Comparison of ENCODE assay signal across 9 cellular contexts in genomic region chr3:125163739-125164601, GRCh38. TPM values are rescaled to one million over a fixed set of nuclear protein-coding genes. Genes with fewer than 3 reads are reported as not detected.
DNase-seq lines count a peak whose midpoint lies in the region; ATAC-seq and TF ChIP-seq lines count a peak whose summit lies in the region.
"Had no signal": no experiment of that assay in that cellular context is flagged by ENCODE, and none has a peak within 500 bp of the region (broad histone marks: within the 10 kb centered on the region; RNA-seq: fewer than 3 reads in every experiment).

No MANE protein-coding gene starts in this region.

- peaks cover 33% of the 10 kb centered on the region for H3K27me3 Mint-ChIP-seq in activated CD8-positive, alpha-beta memory T cell treated with anti-CD3 and anti-CD28 coated beads, Interleukin-2, amount 10 ng/mL, durations not matched to agents 7 days and 5 days

- no peak overlapping the region for H2BK120ac ChIP-seq in neuronal stem cell (ENCODE audit: low read depth, low read length)

- H2AK5ac ChIP-seq in neuronal stem cell (ENCODE audit: low read depth, low read length), result peak overlapping the region; percentile 47

- H4K8ac ChIP-seq in neuronal stem cell (ENCODE audit: low read depth, low read length), result no peak overlapping the region

- intact Hi-C loops in colonic mucosa (cut with DNase I), result loop anchor here (10.0 kb wide), 2 partner anchors 169 to 239 kb away; no protein-coding TSS in a partner anchor

- peak overlapping the region; percentile 54 for H3K18ac ChIP-seq in neuronal stem cell (ENCODE audit: low read length)

- H3K9me3 Mint-ChIP-seq in activated CD8-positive, alpha-beta memory T cell treated with anti-CD3 and anti-CD28 coated beads, Interleukin-2, amount 10 ng/mL, durations not matched to agents 7 days and 5 days (ENCODE audit: low read depth), result no peaks in the 10 kb centered on the region

- H3K9ac ChIP-seq in colonic mucosa (ENCODE audit: low read depth in 2 of 2, low read length in 2 of 2), result peak overlapping the region in 1 of 2 donors; percentile 46
- peak overlapping the region; percentile 24 for H3K9ac ChIP-seq in neuronal stem cell (ENCODE audit: low read depth, low read length, poor library complexity)

- H3K4me2 ChIP-seq in neuronal stem cell (ENCODE audit: insufficient read depth, low read length, poor library complexity, severe bottlenecking), result no peak overlapping the region

- H2BK5ac ChIP-seq in neuronal stem cell (ENCODE audit: low read length), result no peak overlapping the region

- peak; percentile 78 for DNase-seq in HuH-7 (ENCODE audit: low spot score)
- DNase-seq in colonic mucosa, result peak; percentile 73
- DNase-seq in neuronal stem cell (ENCODE audit: low spot score), result no peak
- no peak for DNase-seq in OCI-M2 (lab: John Stamatoyannopoulos, UW; ENCODE audit: unreplicated experiment)
- no peak for DNase-seq in activated CD8-positive, alpha-beta memory T cell treated with anti-CD3 and anti-CD28 coated beads for 24 hours
- DNase-seq in activated CD8-positive, alpha-beta memory T cell treated with anti-CD3 and anti-CD28 coated beads, Interleukin-2, amount 10 ng/mL, durations not matched to agents 7 days and 5 days, result no peak
- DNase-seq in NCI-H446 (lab: John Stamatoyannopoulos, UW), result no peak
- DNase-seq: activated CD4-positive, CD25-positive, alpha-beta regulatory T cell had no signal

- H3K4me1 Mint-ChIP-seq in activated CD8-positive, alpha-beta memory T cell treated with anti-CD3 and anti-CD28 coated beads, Interleukin-2, amount 10 ng/mL, durations not matched to agents 7 days and 5 days, result peaks cover 2% of the 10 kb centered on the region

- peak; percentile 28; the same call in 1 of the 2 replicates for TF ChIP-seq CTCF in GM12874 (IDR thresholded peaks at IDR 0.05; ENCODE audit: insufficient read depth, low read depth, low read length)
- no peak for TF ChIP-seq CTCF in colonic mucosa (IDR thresholded peaks at IDR 0.05)

- no peaks in the 10 kb centered on the region for H3K79me1 ChIP-seq in neuronal stem cell (ENCODE audit: low read depth, low read length)

- peak overlapping the region; percentile 55 for H2BK15ac ChIP-seq in neuronal stem cell (ENCODE audit: low read length)

- no peaks in the 10 kb centered on the region for H3K36me3 ChIP-seq in colonic mucosa
- H3K36me3 ChIP-seq in neuronal stem cell (replicated peaks in 1 of 2; ENCODE audit: control insufficient read depth in 2 of 2, insufficient read depth in 2 of 2, low read length in 2 of 2), result no peaks in the 10 kb centered on the region

- ATAC-seq in activated CD8-positive, alpha-beta memory T cell treated with anti-CD3 and anti-CD28 coated beads, Interleukin-2, amount 10 ng/mL, durations not matched to agents 7 days and 5 days, result no peak

- peak overlapping the region; percentile 74 for H3K27ac ChIP-seq in colonic mucosa
- no peak overlapping the region for H3K27ac ChIP-seq in neuronal stem cell (replicated peaks; ENCODE audit: low read length)

- H3K4me1 ChIP-seq in colonic mucosa (peaks cover 11% of the 10 kb centered on the region), neuronal stem cell (ENCODE audit: control insufficient read depth in 2 of 2, insufficient read depth in 1 of 2, low read depth in 1 of 2, low read length in 2 of 2) (peaks cover 11 to 22% of the 10 kb centered on the region in 2 donors)

- no peak overlapping the region for H3K4ac ChIP-seq in neuronal stem cell (ENCODE audit: low read length)

- no peak overlapping the region for H4K91ac ChIP-seq in neuronal stem cell (ENCODE audit: low read depth, low read length, poor library complexity)

- no peak overlapping the region for H3K14ac ChIP-seq in neuronal stem cell (ENCODE audit: low read length)

- no peaks in the 10 kb centered on the region for H3K36me3 Mint-ChIP-seq in activated CD8-positive, alpha-beta memory T cell treated with anti-CD3 and anti-CD28 coated beads, Interleukin-2, amount 10 ng/mL, durations not matched to agents 7 days and 5 days

- H3K4me3 Mint-ChIP-seq in activated CD8-positive, alpha-beta memory T cell treated with anti-CD3 and anti-CD28 coated beads, Interleukin-2, amount 10 ng/mL, durations not matched to agents 7 days and 5 days, result no peak overlapping the region

- H2BK12ac ChIP-seq in neuronal stem cell (ENCODE audit: low read length), result no peak overlapping the region

- H3K27me3 ChIP-seq in colonic mucosa (no peaks in the 10 kb centered on the region), neuronal stem cell (ENCODE audit: control insufficient read depth in 3 of 3, insufficient read depth in 3 of 3, low read depth in 1 of 3, low read length in 3 of 3) (no peaks in the 10 kb centered on the region)

- no peak overlapping the region for H3K23ac ChIP-seq in neuronal stem cell (ENCODE audit: low read depth, low read length, poor library complexity)

- no peak overlapping the region for H3K27ac Mint-ChIP-seq in activated CD8-positive, alpha-beta memory T cell treated with anti-CD3 and anti-CD28 coated beads, Interleukin-2, amount 10 ng/mL, durations not matched to agents 7 days and 5 days

- H3K9me3 ChIP-seq in colonic mucosa, result no peaks in the 10 kb centered on the region
- H3K9me3 ChIP-seq in neuronal stem cell (replicated peaks in 1 of 2; ENCODE audit: control insufficient read depth in 2 of 2, insufficient read depth in 1 of 2, low read depth in 1 of 2, low read length in 2 of 2), result no peaks in the 10 kb centered on the region

- WGBS in neuronal stem cell (ENCODE audit: extremely low coverage in 2 of 2, insufficient read length in 2 of 2, insufficient replicate concordance in 1 of 2), 2 donors, result no CpG with 5 or more reads among the region's 15 CpGs

- CTCF ChIA-PET in activated CD8-positive, alpha-beta memory T cell treated with anti-CD3 and anti-CD28 coated beads, Interleukin-2, amount 10 ng/mL, durations not matched to agents 7 days and 5 days (lab: Charles Lee), result no interaction called here

- no peak overlapping the region for H2AFZ ChIP-seq in neuronal stem cell (ENCODE audit: low read length)

- H3K4me3 ChIP-seq in colonic mucosa, result no peak overlapping the region
- peak overlapping the region in 1 of 2 donors; percentile 26 for H3K4me3 ChIP-seq in neuronal stem cell (ENCODE audit: low read length in 2 of 2)

RNA-seq across cellular contexts. Expression of gene SLC12A8, which starts 48.6 kb away (rescaled TPM):
- total RNA-seq in colonic mucosa, result 10 to 100 TPM; 20.7 to 33.7 TPM
- 1.8 TPM for polyA plus RNA-seq in neuronal stem cell (2013, experiment 1 of 2)
- polyA plus RNA-seq in neuronal stem cell (2013, experiment 2 of 2), result 1.9 TPM
- 1 to 10 TPM; 1.3 to 4.3 TPM for total RNA-seq in activated CD8-positive, alpha-beta memory T cell treated with anti-CD3 and anti-CD28 coated beads, Interleukin-2, amount 10 ng/mL, durations not matched to agents 7 days and 5 days

Comparison
In these comparisons a context has a peak if more than half of its experiments do, and no peak if none do; other contexts are left out.
1. DNase-seq: peak in HuH-7 (single experiment) and colonic mucosa (single experiment); none in neuronal stem cell (single experiment), OCI-M2 (single experiment), activated CD8-positive, alpha-beta memory T cell treated with anti-CD3 and anti-CD28 coated beads for 24 hours (single experiment), activated CD8-positive, alpha-beta memory T cell treated with anti-CD3 and anti-CD28 coated beads, Interleukin-2, amount 10 ng/mL, durations not matched to agents 7 days and 5 days (single experiment) and NCI-H446 (0 of 2).
2. RNA of gene SLC12A8, which starts 48.6 kb away (total RNA-seq): 20.7 to 33.7 TPM in colonic mucosa; 1.3 to 4.3 TPM in activated CD8-positive, alpha-beta memory T cell treated with anti-CD3 and anti-CD28 coated beads, Interleukin-2, amount 10 ng/mL, durations not matched to agents 7 days and 5 days; every median in the first group is over 4 times any median in the second.